2 cellular contexts compared by ENCODE assay signal in genomic region chr3:184241447-184242296, GRCh38.
TF ChIP-seq lines count a peak whose summit lies in the region.

No MANE protein-coding gene starts in this region.

TF ChIP-seq in H1, 55 proteins besides CTCF, POLR2A, EP300 and RAD21:
- TF ChIP-seq POLR2AphosphoS5 (IDR thresholded peaks at IDR 0.05; ENCODE audit: low read depth, low read length): peak; percentile 23; the same call in 1 of the 2 replicates
- no peak for TF ChIP-seq SIRT6 (IDR thresholded peaks at IDR 0.05; ENCODE audit: low read length)
- TF ChIP-seq TCF12 (IDR thresholded peaks at IDR 0.05; ENCODE audit: low read depth, low read length): no peak
- 0 out of 2 replicates have a peak, but pooled peaks have one; percentile 32 for TF ChIP-seq RBBP5 (IDR thresholded peaks at IDR 0.05; ENCODE audit: borderline replicate concordance, low read depth, low read length)
- TF ChIP-seq TBP (IDR thresholded peaks at IDR 0.05; ENCODE audit: low read depth, low read length): 0 out of 2 replicates have a peak, but pooled peaks have one; percentile 17
- 0 out of 2 replicates have a peak, but pooled peaks have one; percentile 16 for TF ChIP-seq TAF1 (IDR thresholded peaks at IDR 0.05; ENCODE audit: low read depth, low read length)
- no peak for TF ChIP-seq CHD1 (IDR thresholded peaks at IDR 0.05; ENCODE audit: low read depth, low read length)
- no peak for TF ChIP-seq HDAC2 (IDR thresholded peaks at IDR 0.05; ENCODE audit: borderline replicate concordance in 1 of 2, low read depth in 2 of 2, low read length in 2 of 2)
- 0 out of 4 replicates have a peak, but pooled peaks of 1 of the 2 experiments have one; percentile 37 for TF ChIP-seq SIN3A (conservative IDR thresholded peaks at IDR 0.05 in 1 of 2, IDR thresholded peaks at IDR 0.05 in 1 of 2; ENCODE audit: low read depth in 1 of 2, low read length in 2 of 2)
- TF ChIP-seq BCL11A (IDR thresholded peaks at IDR 0.05; ENCODE audit: low read depth in 2 of 2, low read length in 2 of 2): no peak
- TF ChIP-seq MAX (IDR thresholded peaks at IDR 0.05): no peak
TF ChIP-seq in H1: peak in this region for 5.

TF ChIP-seq in GM12891, 5 proteins besides CTCF, POLR2A, EP300 and RAD21:
- TF ChIP-seq TAF1 (IDR thresholded peaks at IDR 0.05; ENCODE audit: low read depth, low read length) (no peak), PAX5 (IDR thresholded peaks at IDR 0.05; ENCODE audit: insufficient read depth, low read length, severe bottlenecking) (no peak), POU2F2 (IDR thresholded peaks at IDR 0.05; ENCODE audit: low read depth, low read length) (no peak), POLR2AphosphoS5 (IDR thresholded peaks at IDR 0.05; ENCODE audit: low read depth, low read length) (no peak)
TF ChIP-seq in GM12891: peak in this region for 0.
